In genomic region chr11:2651826-2652237, GRCh38 we compare ENCODE assay signal across 27 cellular contexts. TPM values are rescaled to one million over a fixed set of nuclear protein-coding genes. Genes with fewer than 3 reads are reported as not detected.
DNase-seq lines count a peak whose midpoint lies in the region; ATAC-seq and TF ChIP-seq lines count a peak whose summit lies in the region.
"Had no signal": no experiment of that assay in that cellular context is flagged by ENCODE, and none has a peak within 500 bp of the region (broad histone marks: within the 10 kb centered on the region; RNA-seq: fewer than 3 reads in every experiment).

No MANE protein-coding gene starts in this region.

- intact Hi-C loops in heart left ventricle (cut with DNase I), result loop anchor here in 1 of 10 donors (5.0 kb wide), 1 partner anchor 50 kb away; no protein-coding TSS in a partner anchor

- peaks cover 41 to 50% (median 49%) of the 10 kb centered on the region in 3 donors for H3K36me3 Mint-ChIP-seq in naive thymus-derived CD8-positive, alpha-beta T cell

- H3K27me3 ChIP-seq in heart left ventricle, result no peaks in the 10 kb centered on the region
- H3K27me3 ChIP-seq in osteoblast (ENCODE audit: insufficient read depth, low read length), result no peaks in the 10 kb centered on the region
- H3K27me3 ChIP-seq: SJCRH30 had no signal

- H3K4me3 ChIP-seq in heart left ventricle (no peak overlapping the region), osteoblast (ENCODE audit: insufficient read depth, low read length) (no peak overlapping the region)
- H3K4me3 ChIP-seq: GM12878, SJCRH30 had no signal

- POLR2A ChIA-PET in naive thymus-derived CD8-positive, alpha-beta T cell (lab: Charles Lee), result no interaction called here

- H3K9me3 ChIP-seq in heart left ventricle (peaks cover 0 to 94% (median 38%) of the 10 kb centered on the region in 12 donors), osteoblast (ENCODE audit: low read depth, low read length) (peaks cover 21% of the 10 kb centered on the region)

- H2AFZ ChIP-seq in osteoblast (ENCODE audit: low read length), result no peak overlapping the region

- peak; percentile 1 for DNase-seq in AG08395 (ENCODE audit: low spot score)
- DNase-seq in HuH-7 (ENCODE audit: low spot score), result peak; percentile 2
- peak in 2 of 5 donors; percentile 25 to 55 for DNase-seq in heart left ventricle
- peak; percentile 44 for DNase-seq in osteoblast (ENCODE audit: insufficient read length, low spot score, missing footprints)
- DNase-seq in naive thymus-derived CD8-positive, alpha-beta T cell, result no peak
- DNase-seq: activated CD4-positive, alpha-beta T cell treated with anti-CD3 and anti-CD28 coated beads for 48 hours; activated naive CD4-positive, alpha-beta T cell treated with anti-CD3 and anti-CD28 coated beads, Interleukin-2, amount 50 U/mL, for 16 hours; activated T-cell treated with anti-CD3 and anti-CD28 coated beads for 4 hours; amniotic stem cell; cerebellar nuclear complex; EL; HCEC 1CT; IMR-90; NCI-H1694; NCI-H446 treated with DMSO at 0.1 percent for 48 hours; NCI-H82; nucleus accumbens; SJCRH30; stimulated activated naive B cell treated with anti-CD40 and anti-IgM and Interleukin-4, amounts not matched to agents 10 μg/mL and 1 μg/mL and 100 μg/mL, for 72 hours; T1000 had no signal

- no peak overlapping the region for H3K4me3 Mint-ChIP-seq in naive thymus-derived CD8-positive, alpha-beta T cell
- H3K4me3 Mint-ChIP-seq: B cell; brain; CD4-positive, alpha-beta memory T cell; stimulated activated naive B cell treated with anti-CD40 and anti-IgM and Interleukin-4, amounts not matched to agents 10 μg/mL and 1 μg/mL and 100 μg/mL, for 72 hours had no signal

- H3K9me3 Mint-ChIP-seq in naive thymus-derived CD8-positive, alpha-beta T cell, result peaks cover 16 to 46% (median 40%) of the 10 kb centered on the region in 9 donors

- no peak for TF ChIP-seq POLR2A in heart left ventricle (IDR thresholded peaks at IDR 0.05)

- WGBS in heart left ventricle, 4 donors, result 82 to 97% (median 84%) methylated on average over 7 of the region's 7 CpGs

- no peak overlapping the region for H3K27ac Mint-ChIP-seq in naive thymus-derived CD8-positive, alpha-beta T cell
- H3K27ac Mint-ChIP-seq: activated T-helper 2 cell treated with anti-CD3 and anti-CD28 coated beads, Interferon-gamma antibody, Interleukin-2, Interleukin-4, amounts not matched to agents 10 μg/mL and 5 μg/mL and 100 μg/mL, durations not matched to agents 14 hours and 24 hours and 36 hours; B cell had no signal

- ATAC-seq in heart left ventricle (peak in 3 of 4 donors; percentile 42 to 64 (median 46)), HG03097 (IDR thresholded peaks at IDR 0.05; ENCODE audit: low FRiP score, unreplicated experiment) (no peak), GM21576 (IDR thresholded peaks at IDR 0.05; ENCODE audit: unreplicated experiment) (no peak)
- ATAC-seq in naive thymus-derived CD8-positive, alpha-beta T cell, result no peak
- ATAC-seq: GM12878; stimulated activated naive B cell treated with anti-CD40 and anti-IgM and Interleukin-4, amounts not matched to agents 10 μg/mL and 1 μg/mL and 100 μg/mL, for 72 hours had no signal

- TF ChIP-seq CTCF in heart left ventricle (IDR thresholded peaks at IDR 0.05), result no peak
- TF ChIP-seq CTCF in osteoblast (IDR thresholded peaks at IDR 0.05; ENCODE audit: extremely low read depth, low read depth, low read length), result no peak

- H3K4me1 Mint-ChIP-seq in naive thymus-derived CD8-positive, alpha-beta T cell, result peaks cover 2 to 29% (median 9%) of the 10 kb centered on the region in 4 donors
- H3K4me1 Mint-ChIP-seq: B cell had no signal

- H4K20me1 ChIP-seq in osteoblast (ENCODE audit: insufficient read depth, low read length), result no peaks in the 10 kb centered on the region

- H3K4me2 ChIP-seq in osteoblast (ENCODE audit: insufficient read depth, low read length), result no peak overlapping the region

- H3K4me1 ChIP-seq in heart left ventricle, result peaks cover 0 to 16% (median 0%) of the 10 kb centered on the region in 12 donors
- H3K4me1 ChIP-seq in osteoblast (ENCODE audit: insufficient read depth, low read length), result no peaks in the 10 kb centered on the region

- H3K79me2 ChIP-seq in osteoblast (ENCODE audit: insufficient read depth, low read length), result no peaks in the 10 kb centered on the region

- H3K27ac ChIP-seq in heart left ventricle, result peak overlapping the region in 4 of 12 donors; percentile 25 to 52 (median 32)
- H3K27ac ChIP-seq in osteoblast (ENCODE audit: low read depth, low read length), result no peak overlapping the region
- H3K27ac ChIP-seq: SJCRH30 had no signal

- H3K27me3 Mint-ChIP-seq in naive thymus-derived CD8-positive, alpha-beta T cell, result no peaks in the 10 kb centered on the region
- H3K27me3 Mint-ChIP-seq: B cell; CD4-positive, alpha-beta memory T cell; stimulated activated naive B cell treated with anti-CD40 and anti-IgM and Interleukin-4, amounts not matched to agents 10 μg/mL and 1 μg/mL and 100 μg/mL, for 72 hours had no signal

- H3K36me3 ChIP-seq in heart left ventricle (no peaks in the 10 kb centered on the region), osteoblast (ENCODE audit: insufficient read depth, low read length) (no peaks in the 10 kb centered on the region)

RNA-seq across cellular contexts. Expression of gene KCNQ1OT1, which starts 48.0 kb away (rescaled TPM):
- total RNA-seq in heart left ventricle (under 1 TPM; 0.28 to 0.93 (median 0.40) TPM), osteoblast (5.1 and 6.2 TPM in 2 replicates)
- under 1 TPM; 0.14 to 0.57 TPM for polyA plus RNA-seq in heart left ventricle
- total RNA-seq in naive thymus-derived CD8-positive, alpha-beta T cell, result under 1 TPM; 0.21 to 0.22 TPM
- under 1 TPM; 0.03 to 0.05 (median 0.05) TPM for polyA plus RNA-seq in naive thymus-derived CD8-positive, alpha-beta T cell

Comparison
In these comparisons a context has a peak if more than half of its experiments do, and no peak if none do; other contexts are left out.
1. DNase-seq: peak in AG08395 (single experiment), HuH-7 (single experiment) and osteoblast (single experiment); none in naive thymus-derived CD8-positive, alpha-beta T cell (0 of 10).
2. ATAC-seq: peak in heart left ventricle (3 of 4); none in HG03097 (single experiment), naive thymus-derived CD8-positive, alpha-beta T cell (0 of 2) and GM21576 (single experiment).